Comparison of ENCODE assay signal across 1 cellular context in genomic region chr12:48917857-48918537, GRCh38.
TF ChIP-seq lines count a peak whose summit lies in the region.

No MANE protein-coding gene starts in this region.

TF ChIP-seq in GM12878, 131 proteins besides CTCF, POLR2A, EP300 and RAD21:
- no peak for TF ChIP-seq POLR2AphosphoS2 (IDR thresholded peaks at IDR 0.05; ENCODE audit: low read depth, low read length)
- TF ChIP-seq NFXL1 (IDR thresholded peaks at IDR 0.05; ENCODE audit: borderline replicate concordance): no peak
- TF ChIP-seq USF1 (IDR thresholded peaks at IDR 0.05; ENCODE audit: borderline replicate concordance, extremely low read length, insufficient read depth, low read depth, low read length): no peak
- no peak for TF ChIP-seq SREBF1 (IDR thresholded peaks at IDR 0.05; ENCODE audit: low read length)
- TF ChIP-seq ATF3 (IDR thresholded peaks at IDR 0.05; ENCODE audit: borderline replicate concordance, extremely low read depth, low read depth, low read length): no peak
- no peak for TF ChIP-seq BMI1 (IDR thresholded peaks at IDR 0.05; ENCODE audit: borderline replicate concordance)
- no peak for TF ChIP-seq PML (IDR thresholded peaks at IDR 0.05; ENCODE audit: low read length)
- TF ChIP-seq PRDM15 (CRISPR knock-in tag; IDR thresholded peaks at IDR 0.05): no peak
- no peak for TF ChIP-seq EGR1 (IDR thresholded peaks at IDR 0.05; ENCODE audit: borderline replicate concordance in 1 of 2, low read depth in 2 of 2, low read length in 2 of 2)
- no peak for TF ChIP-seq NFYA (IDR thresholded peaks at IDR 0.05; ENCODE audit: borderline replicate concordance, low read depth, low read length)
- TF ChIP-seq SMAD5 (IDR thresholded peaks at IDR 0.05; ENCODE audit: low read depth): no peak
